In the genomic region with DNA sequence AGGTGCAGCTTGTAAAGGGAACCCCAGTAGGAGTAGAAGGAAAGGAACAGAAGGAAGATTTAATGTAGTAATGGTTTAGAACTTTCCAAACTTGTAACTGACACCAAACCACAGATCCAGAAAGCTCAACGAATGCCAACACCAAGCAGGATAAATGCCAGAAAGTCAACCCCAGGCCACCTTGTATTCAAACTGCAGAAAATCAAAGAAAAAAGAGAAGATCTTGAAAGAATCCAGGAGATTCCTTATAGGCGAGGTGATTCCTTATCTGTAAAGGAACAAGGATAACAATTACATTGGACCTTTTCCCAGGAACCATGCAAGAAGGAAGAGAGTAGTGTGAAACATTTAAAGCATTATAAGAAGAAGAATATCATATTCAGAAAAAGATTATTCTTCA, we compare ENCODE assay signal across 32 cellular contexts.
"Had no signal": no experiment of that assay in that cellular context is flagged by ENCODE, and none has a peak within 500 bp of the region (broad histone marks: within the 10 kb centered on the region; RNA-seq: fewer than 3 reads in every experiment).

No MANE protein-coding gene starts in this region.

- DNase-seq: activated B cell treated with CpG ODN at 0.5 μM for 24 hours; activated CD4-positive, alpha-beta memory T cell treated with anti-CD3 and anti-CD28 coated beads for 36 hours; activated CD4-positive, alpha-beta T cell treated with anti-CD3 and anti-CD28 coated beads for 4 hours; activated CD4-positive, alpha-beta T cell treated with anti-CD3 and anti-CD28 coated beads, Interleukin-2, amount 50 U/mL, for 1 hour; activated CD4-positive, CD25-positive, alpha-beta regulatory T cell treated with anti-CD3 and anti-CD28 coated beads, Interleukin-2, amount 50 U/mL, for 72 hours; activated CD8-positive, alpha-beta memory T cell treated with anti-CD3 and anti-CD28 coated beads, Interleukin-2, amount 50 U/mL, for 4 hours; activated effector memory CD4-positive, alpha-beta T cell treated with Interleukin-2 at 50 U/mL for 16 hours; activated naive CD4-positive, alpha-beta T cell treated with anti-CD3 and anti-CD28 coated beads, Interleukin-2, amount 10 ng/mL, durations not matched to agents 7 days and 5 days; activated naive CD8-positive, alpha-beta T cell treated with anti-CD3 and anti-CD28 coated beads, Interleukin-2, amount 50 U/mL, for 24 hours; activated T-cell treated with anti-CD3 and anti-CD28 coated beads, Interleukin-2, amount 50 U/mL, for 48 hours; anterior cingulate cortex; brain microvascular endothelial cell; central memory CD4-positive, alpha-beta T cell; MM.1S; MV-4-11; NCI-H1092; NCI-H1436 treated with DMSO at 0.1 percent for 48 hours; NCI-H1694 treated with DMSO at 0.1 percent for 48 hours; NCI-H2029; NCI-H2107; NCI-H2171 treated with DMSO at 0.1 percent for 48 hours; NCI-H2227 treated with DMSO at 0.1 percent for 48 hours; NCI-H510A; NCI-H526; NCI-H748 treated with DMSO at 0.1 percent for 48 hours; NK-92 treated with Interleukin-12 subunit alpha and Interleukin-12 subunit beta, amount 100 ng/mL, for 24 hours; PC-9; SHP77; SJCRH30 had no signal

- H3K27me3 ChIP-seq: brain microvascular endothelial cell, SJCRH30 had no signal

- H3K4me2 ChIP-seq: KMS-11, PC-9 had no signal

- H3K27ac ChIP-seq: brain microvascular endothelial cell, KMS-11, PC-9, SJCRH30, SK-N-MC, VCaP had no signal

- H3K9me3 ChIP-seq: SJCRH30 had no signal

- H3K4me1 ChIP-seq: SJCRH30 had no signal

- H2AFZ ChIP-seq: PC-9 had no signal

- H3K36me3 ChIP-seq: SJCRH30 had no signal

- H3K4me3 ChIP-seq: PC-9, SJCRH30, SK-N-MC had no signal

- ATAC-seq: activated naive CD8-positive, alpha-beta T cell treated with anti-CD3 and anti-CD28 coated beads, Interleukin-2, amount 50 U/mL, for 24 hours had no signal
